ENCODE assay signal across 8 cellular contexts in the genomic region with DNA sequence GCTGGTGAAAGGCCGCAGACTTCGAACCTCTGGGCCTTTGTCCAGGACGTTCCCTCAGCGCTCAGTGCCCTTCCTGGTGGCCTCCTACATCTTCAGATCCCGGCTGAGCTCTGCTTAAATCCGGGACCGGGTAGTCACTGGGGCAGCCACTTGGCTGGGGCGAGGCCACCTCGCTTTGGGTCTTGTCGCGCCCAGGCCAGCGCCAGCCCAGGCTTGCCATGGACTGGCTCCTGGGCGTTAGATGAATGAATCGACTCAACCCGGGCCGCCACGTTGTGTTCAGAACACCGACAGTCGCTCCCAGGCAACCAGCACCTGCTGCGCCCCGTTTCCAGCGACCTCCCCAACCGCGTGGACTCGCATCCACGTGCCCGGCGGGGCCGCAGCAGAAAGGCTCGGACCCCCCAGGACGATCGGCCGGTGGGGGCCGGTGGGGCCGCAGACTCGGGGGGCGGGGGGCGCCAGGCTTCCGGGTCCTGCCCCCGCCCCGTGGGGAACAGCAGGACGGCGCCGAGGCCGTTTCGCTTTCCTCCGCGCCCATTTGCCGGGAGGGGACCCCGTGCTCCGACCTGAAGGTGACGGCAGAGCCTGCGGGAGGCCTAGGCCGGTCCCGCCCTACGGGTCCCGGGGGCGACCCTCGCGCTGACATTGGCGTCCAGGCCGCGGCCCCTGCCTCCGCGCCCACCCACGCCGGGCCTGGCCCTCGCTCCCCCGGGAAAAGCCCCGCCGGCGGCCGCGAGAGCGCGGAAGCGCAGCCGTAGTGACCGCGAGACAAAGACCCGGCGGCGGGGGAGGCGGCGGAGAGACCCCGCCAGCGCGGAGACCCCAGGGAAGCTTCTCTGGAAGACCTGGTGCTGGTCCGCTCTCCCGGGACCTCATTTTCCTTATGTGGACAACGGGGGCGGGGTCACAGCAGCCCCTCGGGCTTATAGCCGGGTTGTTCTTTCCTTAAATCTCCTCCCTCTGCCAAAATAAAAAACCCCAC. TPM values are rescaled to one million over a fixed set of nuclear protein-coding genes. Genes with fewer than 3 reads are reported as not detected.
DNase-seq lines count a peak whose midpoint lies in the region; ATAC-seq and TF ChIP-seq lines count a peak whose summit lies in the region.

No MANE protein-coding gene starts in this region.

- peak overlapping the region; percentile 11 for H3K4me2 ChIP-seq in H9 (ENCODE audit: insufficient read depth, insufficient read length, low read length)

- no peak overlapping the region for H2AFZ ChIP-seq in H9 (ENCODE audit: low read length)

- no peak overlapping the region for H3K27ac ChIP-seq in H9 (ENCODE audit: insufficient read length, low read depth, low read length)

- H3T11ph ChIP-seq in H9 (ENCODE audit: low read length): no peak overlapping the region

- WGBS in H9 (ENCODE audit: extremely low coverage, insufficient read length, low lambda C conversion rate): no CpG with 5 or more reads among the region's 94 CpGs

- no peak overlapping the region for H3K23ac ChIP-seq in H9 (ENCODE audit: insufficient read length, low read depth, low read length)

- H2AK5ac ChIP-seq in H9 (ENCODE audit: insufficient read length, low read length): no peak overlapping the region

- peak overlapping the region; percentile 66 for H3K4me3 ChIP-seq in WI38 (ENCODE audit: low read depth, low read length)

- H3K23me2 ChIP-seq in H9 (ENCODE audit: insufficient read length, low read depth, low read length, poor library complexity, severe bottlenecking): peaks cover 7% of the 10 kb centered on the region

- peak overlapping the region; percentile 74 for H3K14ac ChIP-seq in H9 (ENCODE audit: insufficient read depth, low read length)

- no peaks in the 10 kb centered on the region for H3K79me1 ChIP-seq in H9 (ENCODE audit: insufficient read depth, low read depth, low read length, poor library complexity, severe bottlenecking)

- H3K4ac ChIP-seq in H9 (ENCODE audit: low read depth, low read length): no peak overlapping the region; the same call in 1 of the 2 replicates

- H3K4me3 Mint-ChIP-seq in H9: peak overlapping the region; percentile 57 to 74

- no peak for TF ChIP-seq CTCF in H9 (conservative IDR thresholded peaks at IDR 0.05)
- TF ChIP-seq CTCF in WI38 (IDR thresholded peaks at IDR 0.05; ENCODE audit: low read depth, low read length): no peak

- H3K9me3 ChIP-seq in H9 (ENCODE audit: control insufficient read depth, low read depth, low read length): no peaks in the 10 kb centered on the region

- H3K56ac ChIP-seq in H9 (ENCODE audit: insufficient read length, low read depth, low read length): no peak overlapping the region

- no peak overlapping the region for H2BK120ac ChIP-seq in H9 (ENCODE audit: low read depth, low read length, poor library complexity, severe bottlenecking)

- no peak overlapping the region for H4K91ac ChIP-seq in H9 (ENCODE audit: insufficient read length, low read depth, low read length)

- peak overlapping the region; percentile 78 for H3K18ac ChIP-seq in H9 (ENCODE audit: insufficient read length, low read depth, low read length)

- peak overlapping the region; percentile 37 for H3K9ac ChIP-seq in H9 (ENCODE audit: extremely low read depth, insufficient read length, low read length)

- H4K8ac ChIP-seq in H9 (replicated peaks; ENCODE audit: insufficient read length, low read depth, low read length): no peak overlapping the region

- H3K36me3 Mint-ChIP-seq in H9 (ENCODE audit: insufficient read depth in 1 of 3, low read depth in 3 of 3): no peaks in the 10 kb centered on the region

- H2BK15ac ChIP-seq in H9 (ENCODE audit: low read depth, low read length): no peak overlapping the region; the same call in 1 of the 2 replicates

- H3K79me2 ChIP-seq in H9 (ENCODE audit: insufficient read depth, low read length): no peaks in the 10 kb centered on the region

- H4K20me1 ChIP-seq in H9 (ENCODE audit: control insufficient read depth, insufficient read depth, insufficient read length): no peaks in the 10 kb centered on the region

- ATAC-seq in left lobe of liver: peak; percentile 83

- no peaks in the 10 kb centered on the region; the same call in 1 of the 2 replicates for H3K27me3 Mint-ChIP-seq in H9 (ENCODE audit: low read depth)

- H3K27me3 ChIP-seq in H9 (ENCODE audit: insufficient read depth, low read length): no peaks in the 10 kb centered on the region

- no peak overlapping the region for H4K5ac ChIP-seq in H9 (ENCODE audit: insufficient read length, low read depth, low read length)

- DNase-seq in Ammon's horn (ENCODE audit: low spot score) (peak; percentile 13), H9 (peak; percentile 90), left lobe of liver (ENCODE audit: low spot score) (peak; percentile 54), NCI-H187 treated with DMSO at 0.1 percent for 48 hours (lab: John Stamatoyannopoulos, UW) (no peak), globus pallidus (ENCODE audit: low spot score) (no peak)
- peak; percentile 62 for DNase-seq in central memory CD4-positive, alpha-beta T cell
- peak; percentile 53 to 58 for DNase-seq in stimulated activated CD4-positive, alpha-beta T cell treated with anti-CD3 and anti-CD28 coated beads, Interleukin-4, amount 100 ng/mL, for 4 hours

- 0 out of 4 replicates have a peak, but pooled peaks cover 2% of the 10 kb centered on the region in 2 experiments for H3K4me1 Mint-ChIP-seq in H9

- H3K9me3 Mint-ChIP-seq in H9: no peaks in the 10 kb centered on the region

- H3K4me1 ChIP-seq in H9 (ENCODE audit: insufficient read depth, low read length): no peaks in the 10 kb centered on the region

- no peak overlapping the region for H2BK5ac ChIP-seq in H9 (ENCODE audit: insufficient read length, low read length)

- no peak overlapping the region for H2BK20ac ChIP-seq in H9 (ENCODE audit: low read depth, low read length, poor library complexity, severe bottlenecking)

- no peak overlapping the region for H2BK12ac ChIP-seq in H9 (ENCODE audit: insufficient read length, low read depth, low read length)

- peak overlapping the region in 2 of 3 experiments; percentile 65 to 68; a peak in 3 of 7 replicates for H3K27ac Mint-ChIP-seq in H9

RNA-seq across cellular contexts. Expression of gene RCOR1, which starts 37.3 kb away (rescaled TPM):
- total RNA-seq in H9 (2021) (34.1 and 34.5 TPM in 2 replicates), left lobe of liver (8.9 TPM)

RNA-seq across cellular contexts. Expression of gene ANKRD9, which starts 45.6 kb away (rescaled TPM):
- total RNA-seq in H9 (2021): 29.0 and 29.8 TPM in 2 replicates
- 14.5 TPM for total RNA-seq in left lobe of liver

Comparison
In these comparisons a context has a peak if more than half of its experiments do, and no peak if none do; other contexts are left out.
1. DNase-seq: peak in Ammon's horn (single experiment), H9 (single experiment), central memory CD4-positive, alpha-beta T cell (single experiment), left lobe of liver (single experiment) and stimulated activated CD4-positive, alpha-beta T cell treated with anti-CD3 and anti-CD28 coated beads, Interleukin-4, amount 100 ng/mL, for 4 hours (2 of 2); none in NCI-H187 treated with DMSO at 0.1 percent for 48 hours (single experiment) and globus pallidus (single experiment).